Comparison of ENCODE assay signal across 12 cellular contexts in genomic region chr17:29642171-29642611, GRCh38. TPM values are rescaled to one million over a fixed set of nuclear protein-coding genes. Genes with fewer than 3 reads are reported as not detected.
DNase-seq lines count a peak whose midpoint lies in the region; ATAC-seq and TF ChIP-seq lines count a peak whose summit lies in the region.
"Had no signal": no experiment of that assay in that cellular context is flagged by ENCODE, and none has a peak within 500 bp of the region (broad histone marks: within the 10 kb centered on the region; RNA-seq: fewer than 3 reads in every experiment).

No MANE protein-coding gene starts in this region.

- no peak for TF ChIP-seq POLR2A in prostate gland (IDR thresholded peaks at IDR 0.05)

- H3K27me3 Mint-ChIP-seq in activated naive CD8-positive, alpha-beta T cell treated with anti-CD3 and anti-CD28 coated beads, Interleukin-2, amount 50 U/mL, for 24 hours: no peaks in the 10 kb centered on the region

- H3K36me3 ChIP-seq in prostate gland: no peaks in the 10 kb centered on the region

- H3K4me3 ChIP-seq in prostate gland: no peak overlapping the region
- H3K4me3 ChIP-seq: adrenal gland, skin epidermis had no signal

- 10% methylated on average over 2 of the region's 2 CpGs for WGBS in prostate gland

- no peak for ATAC-seq in activated naive CD8-positive, alpha-beta T cell treated with anti-CD3 and anti-CD28 coated beads, Interleukin-2, amount 50 U/mL, for 24 hours
- ATAC-seq in HG03432 (IDR thresholded peaks at IDR 0.05; ENCODE audit: unreplicated experiment) (no peak), GM19463 (IDR thresholded peaks at IDR 0.05; ENCODE audit: unreplicated experiment) (no peak)
- ATAC-seq: PC-3 had no signal

- H3K4me1 ChIP-seq in prostate gland (replicated peaks): peaks cover 6% of the 10 kb centered on the region

- peak overlapping the region; percentile 55 for H3K27ac Mint-ChIP-seq in activated naive CD8-positive, alpha-beta T cell treated with anti-CD3 and anti-CD28 coated beads, Interleukin-2, amount 50 U/mL, for 24 hours

- peaks cover 15% of the 10 kb centered on the region for H3K36me3 Mint-ChIP-seq in activated naive CD8-positive, alpha-beta T cell treated with anti-CD3 and anti-CD28 coated beads, Interleukin-2, amount 50 U/mL, for 24 hours (ENCODE audit: low read depth)

- peak overlapping the region; percentile 36 to 47 for H3K27ac ChIP-seq in prostate gland

- H3K9me3 ChIP-seq in prostate gland: no peaks in the 10 kb centered on the region
- H3K9me3 ChIP-seq: adrenal gland had no signal

- H3K4me3 Mint-ChIP-seq in activated naive CD8-positive, alpha-beta T cell treated with anti-CD3 and anti-CD28 coated beads, Interleukin-2, amount 50 U/mL, for 24 hours: no peak overlapping the region

- intact Hi-C loops in prostate gland (cut with DNase I): no loop called here

- H3K27me3 ChIP-seq in prostate gland (replicated peaks; ENCODE audit: insufficient read depth): no peaks in the 10 kb centered on the region
- H3K27me3 ChIP-seq: adrenal gland had no signal

- no peak for TF ChIP-seq CTCF in prostate gland (IDR thresholded peaks at IDR 0.05)

- peak; percentile 86 for DNase-seq in DMS 273 (lab: John Stamatoyannopoulos, UW; ENCODE audit: unreplicated experiment)
- peak; percentile 24 for DNase-seq in NCI-H1417 treated with DMSO at 0.1 percent for 48 hours (lab: John Stamatoyannopoulos, UW)
- no peak for DNase-seq in activated naive CD8-positive, alpha-beta T cell treated with anti-CD3 and anti-CD28 coated beads, Interleukin-2, amount 50 U/mL, for 24 hours
- DNase-seq in prostate gland (ENCODE audit: low spot score): no peak
- DNase-seq in HT-29 (ENCODE audit: low spot score): no peak
- DNase-seq: activated CD4-positive, CD25-positive, alpha-beta regulatory T cell; adrenal gland; PC-3; stimulated activated naive CD4-positive, alpha-beta T cell treated with Interleukin-2 at 50 U/mL for 16 hours had no signal

- peaks cover 53% of the 10 kb centered on the region for H3K4me1 Mint-ChIP-seq in activated naive CD8-positive, alpha-beta T cell treated with anti-CD3 and anti-CD28 coated beads, Interleukin-2, amount 50 U/mL, for 24 hours

- no peaks in the 10 kb centered on the region for H3K9me3 Mint-ChIP-seq in activated naive CD8-positive, alpha-beta T cell treated with anti-CD3 and anti-CD28 coated beads, Interleukin-2, amount 50 U/mL, for 24 hours

RNA-seq across cellular contexts. Expression of gene CORO6, which starts 19.5 kb away (rescaled TPM):
- total RNA-seq in prostate gland: 10 to 100 TPM; 23.4 to 33.5 TPM
- total RNA-seq in HT-29 (2014; rRNA removed; shearing (Covaris generic)): 0.25 and 0.26 TPM in 2 replicates

RNA-seq across cellular contexts. Expression of gene ANKRD13B, which starts 49.3 kb away (rescaled TPM):
- 10 to 100 TPM in 1 of 2 donors, 1 to 10 TPM in 1; 2.7 to 30.0 TPM for total RNA-seq in prostate gland
- total RNA-seq in HT-29 (2014; rRNA removed; shearing (Covaris generic)): 26.6 and 28.0 TPM in 2 replicates

RNA-seq across cellular contexts. Expression of gene GIT1, which starts 52.7 kb away (rescaled TPM):
- total RNA-seq in prostate gland: 10 to 100 TPM; 29.1 to 86.9 TPM
- total RNA-seq in HT-29 (2014; rRNA removed; shearing (Covaris generic)): 52.2 and 56.3 TPM in 2 replicates

Comparison
In these comparisons a context has a peak if more than half of its experiments do, and no peak if none do; other contexts are left out.
1. DNase-seq: peak in DMS 273 (single experiment) and NCI-H1417 treated with DMSO at 0.1 percent for 48 hours (single experiment); none in activated naive CD8-positive, alpha-beta T cell treated with anti-CD3 and anti-CD28 coated beads, Interleukin-2, amount 50 U/mL, for 24 hours (single experiment), prostate gland (single experiment) and HT-29 (single experiment).
2. RNA of gene CORO6, which starts 19.5 kb away (total RNA-seq): 23.4 to 33.5 TPM in prostate gland; 0.25 to 0.26 TPM in HT-29; every median in the first group is over 10 times any median in the second.